27 cellular contexts compared by ENCODE assay signal in the genomic region with DNA sequence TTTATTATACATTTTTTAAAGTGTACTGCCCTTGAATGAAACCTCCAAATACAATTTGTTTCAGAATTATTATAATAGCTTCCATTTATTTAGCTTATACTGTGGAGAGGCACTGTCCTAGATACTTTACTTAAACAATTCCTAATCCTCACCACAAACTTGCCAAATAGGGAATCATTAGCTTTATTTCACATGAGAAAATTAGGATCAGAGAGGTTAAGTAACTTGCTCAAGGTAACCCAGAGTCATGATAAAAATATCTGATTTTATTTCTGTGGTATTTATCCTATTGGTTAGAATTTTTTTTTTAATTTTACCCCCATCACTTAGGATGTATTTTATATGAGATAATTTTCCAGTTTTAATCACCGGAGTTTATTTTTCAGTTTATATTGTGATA.
"Had no signal": no experiment of that assay in that cellular context is flagged by ENCODE, and none has a peak within 500 bp of the region (broad histone marks: within the 10 kb centered on the region; RNA-seq: fewer than 3 reads in every experiment).

No MANE protein-coding gene starts in this region.

- H3K9me3 ChIP-seq: stomach, suprapubic skin, testis, thoracic aorta, thyroid gland, tibial artery, tibial nerve, transverse colon, upper lobe of left lung, upper lobe of right lung, uterus, vagina had no signal

- DNase-seq: stimulated activated CD4-positive, alpha-beta T cell treated with anti-CD3 and anti-CD28 coated beads, Interleukin-2, amount 100 ng/mL, for 48 hours; stimulated activated CD4-positive, alpha-beta T cell treated with anti-CD3 and anti-CD28 coated beads, Interleukin-4, amount 100 ng/mL, for 1 hour; stimulated activated CD4-positive, alpha-beta T cell treated with anti-CD3 and anti-CD28 coated beads, Interleukin-4, amount 100 ng/mL, for 24 hours; stimulated activated CD4-positive, alpha-beta T cell treated with anti-CD3 and anti-CD28 coated beads, Interleukin-4, amount 100 ng/mL, for 4 hours; stimulated activated CD8-positive, alpha-beta memory T cell treated with anti-CD3 and anti-CD28 coated beads, Interleukin-4, amount 100 ng/mL, for 48 hours; stimulated activated naive B cell treated with anti-CD40 and anti-IgM and Interleukin-4, amounts not matched to agents 10 μg/mL and 1 μg/mL and 100 μg/mL, for 72 hours; stimulated activated naive CD4-positive, alpha-beta T cell; stimulated activated naive CD4-positive, alpha-beta T cell treated with Interleukin-2 at 50 U/mL for 16 hours; stimulated activated naive CD8-positive, alpha-beta T cell treated with anti-CD3 and anti-CD28 coated beads, Interleukin-15, amount 100 ng/mL, for 72 hours; stimulated activated naive CD8-positive, alpha-beta T cell treated with anti-CD3 and anti-CD28 coated beads, Interleukin-15, Interleukin-2, amounts not matched to agents 100 U/mL and 50 U/mL, for 24 hours; stomach; substantia nigra; testis; thyroid gland; tibial artery; transverse colon; trophoblast cell; upper lobe of left lung; upper lobe of right lung; uterus had no signal

- H3K4me1 ChIP-seq: suprapubic skin, testis, transverse colon, upper lobe of left lung, upper lobe of right lung, uterus, vagina had no signal

- H3K36me3 ChIP-seq: stomach, suprapubic skin, thoracic aorta, thyroid gland, tibial artery, tibial nerve, transverse colon, upper lobe of left lung, upper lobe of right lung, uterus, vagina had no signal

- H3K4me3 ChIP-seq: stomach, suprapubic skin, testis, thoracic aorta, thyroid gland, tibial artery, tibial nerve, transverse colon, upper lobe of left lung, upper lobe of right lung, uterus, vagina had no signal

- FAIRE-seq: urothelium cell line had no signal

- H3K27ac ChIP-seq: stomach, suprapubic skin, testis, thoracic aorta, thyroid gland, tibial artery, tibial nerve, transverse colon, upper lobe of left lung, upper lobe of right lung, uterus, vagina had no signal

- ATAC-seq: stimulated activated effector memory CD8-positive, alpha-beta T cell treated with anti-CD3 and anti-CD28 coated beads, Interleukin-12 subunit alpha, Interleukin-12 subunit beta, amount 100 ng/mL, for 72 hours; stimulated activated memory B cell treated with anti-CD40 and anti-IgM and Interleukin-4, amounts not matched to agents 10 μg/mL and 1 μg/mL and 100 μg/mL, for 72 hours; stimulated activated naive B cell treated with anti-CD40 and anti-IgM and Interleukin-4, amounts not matched to agents 10 μg/mL and 1 μg/mL and 100 μg/mL, for 72 hours; stimulated activated naive CD8-positive, alpha-beta T cell treated with anti-CD3 and anti-CD28 coated beads, Interleukin-15, amount 100 ng/mL, for 72 hours; stimulated activated naive CD8-positive, alpha-beta T cell treated with anti-CD3 and anti-CD28 coated beads, Interleukin-15, Interleukin-2, amounts not matched to agents 100 U/mL and 50 U/mL, for 24 hours; upper lobe of right lung had no signal

- H3K27me3 ChIP-seq: stomach, suprapubic skin, testis, thyroid gland, tibial artery, tibial nerve, transverse colon, upper lobe of left lung, upper lobe of right lung, uterus, vagina had no signal
